In genomic region chr3:110487840-110488239, GRCh38 we compare ENCODE assay signal across 8 cellular contexts.
"Had no signal": no experiment of that assay in that cellular context is flagged by ENCODE, and none has a peak within 500 bp of the region (broad histone marks: within the 10 kb centered on the region; RNA-seq: fewer than 3 reads in every experiment).

No MANE protein-coding gene starts in this region.

- H2AFZ ChIP-seq: GM23248 had no signal

- DNase-seq: GM23248, GOT3, H7, HFFc6, IMR-90, KBM-7 had no signal

- H3K4me3 ChIP-seq: GM23248, HAP-1 had no signal

- H3K4me1 ChIP-seq: HAP-1 had no signal

- H3K9ac ChIP-seq: GM23248 had no signal

- H3K27ac ChIP-seq: GM23248, HL-60 had no signal

- H3K36me3 ChIP-seq: HAP-1 had no signal
